21 cellular contexts compared by ENCODE assay signal in genomic region chr9:72648811-72649414, GRCh38.
A peak's percentile ranks its signal among the peaks of the same experiment; 100 is the strongest.
DNase-seq lines count a peak whose midpoint lies in the region; ATAC-seq and TF ChIP-seq lines count a peak whose summit lies in the region.
"Had no signal": no experiment of that assay in that cellular context is flagged by ENCODE, and none has a peak within 500 bp of the region (broad histone marks: within the 10 kb centered on the region; RNA-seq: fewer than 3 reads in every experiment).

No MANE protein-coding gene starts in this region.

- H3K27me3 ChIP-seq in foreskin keratinocyte: no peaks in the 10 kb centered on the region
- H3K27me3 ChIP-seq in Peyer's patch: no peaks in the 10 kb centered on the region
- H3K27me3 ChIP-seq: breast epithelium, right atrium auricular region, SJCRH30, suprapubic skin had no signal

- H3K27ac Mint-ChIP-seq in stimulated activated naive B cell treated with anti-CD40 and anti-IgM and Interleukin-4, amounts not matched to agents 10 μg/mL and 1 μg/mL and 100 μg/mL, for 72 hours: peak overlapping the region; percentile 15
- H3K27ac Mint-ChIP-seq: activated CD4-positive, alpha-beta memory T cell treated with anti-CD3 and anti-CD28 coated beads for 36 hours; T-helper 17 cell had no signal

- H3K4me1 Mint-ChIP-seq in stimulated activated naive B cell treated with anti-CD40 and anti-IgM and Interleukin-4, amounts not matched to agents 10 μg/mL and 1 μg/mL and 100 μg/mL, for 72 hours: peaks cover 10 to 21% of the 10 kb centered on the region in 2 donors

- no peaks in the 10 kb centered on the region for H3K36me3 ChIP-seq in Peyer's patch
- H3K36me3 ChIP-seq: breast epithelium, right atrium auricular region, SJCRH30, suprapubic skin had no signal

- DNase-seq in SKM-1 treated with dmso at 0.1 percent for 144 hours (lab: John Stamatoyannopoulos, UW; ENCODE audit: unreplicated experiment): peak; percentile 2
- no peak for DNase-seq in SKM-1 (lab: John Stamatoyannopoulos, UW; ENCODE audit: unreplicated experiment)
- peak; percentile 20 for DNase-seq in NOMO-1 treated with dmso at 0.1 percent for 144 hours (lab: John Stamatoyannopoulos, UW; ENCODE audit: unreplicated experiment)
- DNase-seq in foreskin keratinocyte: peak; percentile 63 to 86
- no peak for DNase-seq in stimulated activated naive B cell treated with anti-CD40 and anti-IgM and Interleukin-4, amounts not matched to agents 10 μg/mL and 1 μg/mL and 100 μg/mL, for 72 hours
- no peak for DNase-seq in activated CD4-positive, CD25-positive, alpha-beta regulatory T cell (lab: John Stamatoyannopoulos, UW)
- no peak for DNase-seq in Peyer's patch
- no peak for DNase-seq in NCI-H1105 (lab: John Stamatoyannopoulos, UW)
- DNase-seq: activated CD4-positive, alpha-beta memory T cell treated with anti-CD3 and anti-CD28 coated beads for 36 hours; activated gamma-delta T cell; cortex of kidney; Karpas-422; NCI-H2081 treated with DMSO at 0.1 percent for 48 hours; NCI-H524; SJCRH30; stimulated activated CD4-positive, alpha-beta T cell treated with anti-CD3 and anti-CD28 coated beads, Interleukin-15, amount 100 ng/mL, for 24 hours; T-helper 17 cell had no signal

- peak overlapping the region; percentile 0 to 41 for H3K4me3 Mint-ChIP-seq in stimulated activated naive B cell treated with anti-CD40 and anti-IgM and Interleukin-4, amounts not matched to agents 10 μg/mL and 1 μg/mL and 100 μg/mL, for 72 hours
- H3K4me3 Mint-ChIP-seq: activated CD4-positive, alpha-beta memory T cell treated with anti-CD3 and anti-CD28 coated beads for 36 hours; T-helper 17 cell had no signal

- peak; percentile 63 for ATAC-seq in foreskin keratinocyte
- peak; percentile 78 to 79 for ATAC-seq in stimulated activated naive B cell treated with anti-CD40 and anti-IgM and Interleukin-4, amounts not matched to agents 10 μg/mL and 1 μg/mL and 100 μg/mL, for 72 hours (replicated peaks)
- ATAC-seq: T-helper 17 cell had no signal

- H3K27ac ChIP-seq in foreskin keratinocyte (no peak overlapping the region), Peyer's patch (no peak overlapping the region)
- H3K27ac ChIP-seq: breast epithelium, hepatocyte, right atrium auricular region, SJCRH30, suprapubic skin had no signal

- peaks cover 0 to 13% of the 10 kb centered on the region in 2 donors for H3K27me3 Mint-ChIP-seq in stimulated activated naive B cell treated with anti-CD40 and anti-IgM and Interleukin-4, amounts not matched to agents 10 μg/mL and 1 μg/mL and 100 μg/mL, for 72 hours

- no peak for TF ChIP-seq POLR2A in Peyer's patch (IDR thresholded peaks at IDR 0.05)

- H3K9me3 Mint-ChIP-seq in stimulated activated naive B cell treated with anti-CD40 and anti-IgM and Interleukin-4, amounts not matched to agents 10 μg/mL and 1 μg/mL and 100 μg/mL, for 72 hours: no peaks in the 10 kb centered on the region
- H3K9me3 Mint-ChIP-seq: activated CD4-positive, alpha-beta memory T cell treated with anti-CD3 and anti-CD28 coated beads for 36 hours had no signal

- H3K9me3 ChIP-seq in Peyer's patch: no peaks in the 10 kb centered on the region
- H3K9me3 ChIP-seq: breast epithelium, right atrium auricular region, SJCRH30, suprapubic skin had no signal

- H3K4me1 ChIP-seq in foreskin keratinocyte: peaks cover 29% of the 10 kb centered on the region
- no peaks in the 10 kb centered on the region for H3K4me1 ChIP-seq in Peyer's patch
- H3K4me1 ChIP-seq: breast epithelium, right atrium auricular region, SJCRH30, suprapubic skin had no signal

- TF ChIP-seq CTCF in foreskin keratinocyte (conservative IDR thresholded peaks at IDR 0.05) (no peak), Peyer's patch (IDR thresholded peaks at IDR 0.05) (no peak)

- no peak overlapping the region for H3K4me3 ChIP-seq in Peyer's patch
- H3K4me3 ChIP-seq: breast epithelium, hepatocyte, right atrium auricular region, SJCRH30, suprapubic skin had no signal

- no peaks in the 10 kb centered on the region for H3K36me3 Mint-ChIP-seq in stimulated activated naive B cell treated with anti-CD40 and anti-IgM and Interleukin-4, amounts not matched to agents 10 μg/mL and 1 μg/mL and 100 μg/mL, for 72 hours
- H3K36me3 Mint-ChIP-seq: activated CD4-positive, alpha-beta memory T cell treated with anti-CD3 and anti-CD28 coated beads for 36 hours had no signal

Comparison
In these comparisons a context has a peak if more than half of its experiments do, and no peak if none do; other contexts are left out.
1. DNase-seq: peak in SKM-1 treated with dmso at 0.1 percent for 144 hours (single experiment), NOMO-1 treated with dmso at 0.1 percent for 144 hours (single experiment) and foreskin keratinocyte (2 of 2); none in SKM-1 (single experiment), stimulated activated naive B cell treated with anti-CD40 and anti-IgM and Interleukin-4, amounts not matched to agents 10 μg/mL and 1 μg/mL and 100 μg/mL, for 72 hours (single experiment), activated CD4-positive, CD25-positive, alpha-beta regulatory T cell (0 of 4), Peyer's patch (0 of 3) and NCI-H1105 (single experiment).